19 cellular contexts compared by ENCODE assay signal in the genomic region with DNA sequence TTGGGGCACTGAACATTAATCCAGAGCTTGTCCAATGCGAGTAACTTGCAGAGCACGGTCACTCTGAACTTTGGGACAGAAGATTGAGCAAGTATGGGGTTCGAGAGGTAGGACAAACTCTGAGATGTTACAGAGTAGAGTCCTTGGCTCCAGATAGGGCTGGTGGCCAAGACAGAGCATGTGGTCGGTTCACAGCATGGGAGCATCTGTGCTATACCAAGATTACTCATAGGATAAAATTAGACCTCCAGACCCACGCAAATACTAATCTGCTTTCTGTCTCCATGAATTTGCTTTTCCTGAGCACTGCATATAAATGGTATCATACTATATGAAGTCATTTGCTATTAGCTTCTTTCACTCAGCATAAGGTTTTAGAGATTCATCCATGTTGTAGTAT.
"Had no signal": no experiment of that assay in that cellular context is flagged by ENCODE, and none has a peak within 500 bp of the region (broad histone marks: within the 10 kb centered on the region; RNA-seq: fewer than 3 reads in every experiment).

No MANE protein-coding gene starts in this region.

- H3K27ac ChIP-seq: epithelial cell of prostate, neutrophil, pancreas, sigmoid colon, testis had no signal

- H3K9me3 ChIP-seq: neutrophil, pancreas, sigmoid colon, testis had no signal

- H3K4me1 ChIP-seq: pancreas, sigmoid colon, testis had no signal

- ATAC-seq: pancreas, T-helper 17 cell had no signal

- DNase-seq: activated B cell treated with CpG ODN at 0.5 μM for 24 hours; activated CD4-positive, alpha-beta T cell treated with anti-CD3 and anti-CD28 coated beads for 4 hours; activated CD4-positive, alpha-beta T cell treated with anti-CD3 and anti-CD28 coated beads, Interleukin-2, amount 50 U/mL, for 48 hours; activated naive CD4-positive, alpha-beta T cell treated with Interleukin-2 at 50 U/mL for 16 hours; activated naive CD8-positive, alpha-beta T cell treated with anti-CD3 and anti-CD28 coated beads for 36 hours; activated T-cell treated with anti-CD3 and anti-CD28 coated beads, Interleukin-2, amount 50 U/mL, for 48 hours; amniotic stem cell; cerebellar nuclear complex; foreskin melanocyte; hippocampal formation; pancreas; sigmoid colon; stimulated activated CD4-positive, alpha-beta T cell treated with anti-CD3 and anti-CD28 coated beads, Interleukin-2, amount 100 ng/mL, for 48 hours; stimulated activated naive CD4-positive, alpha-beta T cell; SW 1271; T-helper 17 cell; testis had no signal

- H3K36me3 ChIP-seq: neutrophil, pancreas, sigmoid colon had no signal

- H3K27me3 ChIP-seq: testis had no signal

- H3K4me3 ChIP-seq: pancreas, sigmoid colon, testis had no signal
